18 cellular contexts compared by ENCODE assay signal in the genomic region with DNA sequence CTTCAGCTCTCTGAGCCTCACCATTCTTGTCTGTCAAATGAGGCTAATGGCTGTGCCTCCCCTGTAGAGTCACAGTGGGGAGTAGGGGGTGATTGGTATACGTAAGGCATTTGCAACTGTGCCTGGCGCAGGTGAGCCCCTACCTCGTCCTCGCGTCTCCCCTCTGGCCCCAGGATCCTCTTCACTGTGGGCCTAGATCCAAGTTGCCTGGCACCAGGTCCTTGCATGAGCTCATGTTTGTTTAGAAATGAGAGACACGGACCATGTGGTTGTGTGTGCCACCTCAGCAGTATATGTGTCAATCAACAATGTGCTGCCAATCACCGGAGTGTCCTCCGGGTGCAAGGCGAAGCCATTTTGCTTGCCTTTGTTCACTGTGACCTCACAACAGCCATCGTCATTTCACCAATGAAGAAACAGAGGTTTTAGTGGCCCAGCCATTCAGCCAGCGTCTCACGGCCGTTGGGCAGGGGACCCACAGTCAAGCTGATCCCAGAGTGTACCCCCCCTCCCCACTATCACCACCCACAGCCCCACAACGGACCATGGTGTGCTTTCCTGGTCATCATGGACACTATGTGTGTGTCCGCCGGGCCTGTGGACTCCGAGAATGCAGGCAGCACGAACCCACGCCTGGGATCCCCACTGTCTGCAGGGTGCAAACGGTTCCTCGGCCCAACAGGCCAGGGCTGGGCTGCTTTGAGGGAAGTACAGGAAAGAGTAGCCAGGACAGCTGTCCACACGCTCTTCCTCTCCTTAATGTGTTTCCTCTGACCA.
"Had no signal": no experiment of that assay in that cellular context is flagged by ENCODE, and none has a peak within 500 bp of the region (broad histone marks: within the 10 kb centered on the region; RNA-seq: fewer than 3 reads in every experiment).

No MANE protein-coding gene starts in this region.

- H3K36me3 ChIP-seq: tibial artery, uterus had no signal

- DNase-seq: activated CD4-positive, alpha-beta T cell treated with anti-CD3 and anti-CD28 coated beads, Interleukin-2, amount 10 ng/mL, durations not matched to agents 7 days and 5 days; activated CD8-positive, alpha-beta memory T cell treated with anti-CD3 and anti-CD28 coated beads, Interleukin-2, amount 50 U/mL, for 48 hours; activated gamma-delta T cell treated with Interleukin-2 at 50 U/mL for 16 hours; activated T-cell treated with anti-CD3 and anti-CD28 coated beads, Interleukin-2, amount 50 U/mL, for 72 hours; amniotic stem cell; central memory CD4-positive, alpha-beta T cell; cortex of kidney; effector CD4-positive, alpha-beta T cell; foreskin fibroblast; glutamatergic neuron; kidney glomerular epithelial cell; nephron progenitor cell; stimulated activated CD4-positive, alpha-beta T cell treated with anti-CD3 and anti-CD28 coated beads, Interleukin-4, amount 100 ng/mL, for 24 hours; stimulated activated naive CD4-positive, alpha-beta T cell; tibial artery; uterus had no signal

- H3K4me1 ChIP-seq: uterus had no signal

- ATAC-seq: activated T-cell treated with anti-CD3 and anti-CD28 coated beads, Interleukin-2, amount 50 U/mL, for 72 hours; right cardiac atrium had no signal

- H3K27ac ChIP-seq: skin epidermis, tibial artery, uterus had no signal

- H3K27me3 ChIP-seq: tibial artery, uterus had no signal

- H3K9me3 ChIP-seq: tibial artery, uterus had no signal

- H3K4me3 ChIP-seq: skin epidermis, tibial artery, uterus had no signal
